In genomic region chr17:1515640-1516402, GRCh38 we compare ENCODE assay signal across 8 cellular contexts. TPM values are rescaled to one million over a fixed set of nuclear protein-coding genes. Genes with fewer than 3 reads are reported as not detected.
DNase-seq lines count a peak whose midpoint lies in the region; ATAC-seq, FAIRE-seq and TF ChIP-seq lines count a peak whose summit lies in the region.

No MANE protein-coding gene starts in this region.

- peak; percentile 59 for TF ChIP-seq CTCF in GM13976 (IDR thresholded peaks at IDR 0.05; ENCODE audit: borderline replicate concordance, control extremely low read depth, extremely low read depth, insufficient read depth, missing control alignments)
- peak; percentile 52 to 87 (median 72); a peak in 5 of 6 replicates for TF ChIP-seq CTCF in GM12878 (IDR thresholded peaks at IDR 0.05 in 2 of 3, conservative IDR thresholded peaks at IDR 0.05 in 1 of 3; ENCODE audit: control insufficient read depth in 2 of 3, extremely low read depth in 1 of 3, insufficient read depth in 1 of 3, low read depth in 3 of 3, low read length in 3 of 3)
- TF ChIP-seq CTCF in retinal pigment epithelial cell (conservative IDR thresholded peaks at IDR 0.05; ENCODE audit: low read depth, low read length) = peak; percentile 68

- peaks cover 0 to 4% of the 10 kb centered on the region in 2 experiments; a peak in 3 of 4 replicates for H3K36me3 ChIP-seq in GM12878 (ENCODE audit: control insufficient read depth in 2 of 2, insufficient read depth in 2 of 2, low read length in 1 of 2)

- peak; percentile 91 for FAIRE-seq in GM12878 (lab: Jason Lieb, UNC)

- H3K4me2 ChIP-seq in GM12878 (ENCODE audit: control insufficient read depth, insufficient read depth) = peak overlapping the region; percentile 88

- TF ChIP-seq EP300 in GM12878 (IDR thresholded peaks at IDR 0.05; ENCODE audit: borderline replicate concordance in 1 of 2, control insufficient read depth in 1 of 2, low read depth in 2 of 2, low read length in 2 of 2) = no peak

- no peak for TF ChIP-seq POLR2A in GM12878 (IDR thresholded peaks at IDR 0.05; ENCODE audit: low read depth, low read length)

- H3K27ac Mint-ChIP-seq in T-cell = peak overlapping the region; percentile 92 to 93

- intact Hi-C loops in GM12878 (cut with micrococcal nuclease; ENCODE audit: unreplicated experiment) = loop anchor here (1.0 to 5.0 kb wide), 5 partner anchors 60 to 259 kb away; partner anchors contain the start of gene CRK

- no peaks in the 10 kb centered on the region for H3K9me3 ChIP-seq in GM12878 (replicated peaks; ENCODE audit: control insufficient read depth, insufficient read depth, low read length)

- H3K27me3 Mint-ChIP-seq in T-cell = no peaks in the 10 kb centered on the region

- peaks cover 17% of the 10 kb centered on the region for H3K36me3 Mint-ChIP-seq in T-cell

- peak overlapping the region; percentile 86 for H3K4me3 ChIP-seq in GM12878
- H3K4me3 ChIP-seq in retinal pigment epithelial cell (ENCODE audit: low read length) = peak overlapping the region; percentile 90

- no peaks in the 10 kb centered on the region for H3K27me3 ChIP-seq in GM12878 (replicated peaks in 1 of 2; ENCODE audit: control insufficient read depth in 2 of 2, insufficient read depth in 2 of 2, low read length in 1 of 2)

- peak; percentile 7 to 21 (median 16) for ATAC-seq in T-cell (replicated peaks in 1 of 4)
- ATAC-seq in GM12878 = peak; percentile 69
- no peak for ATAC-seq in HG03520 (IDR thresholded peaks at IDR 0.05; ENCODE audit: unreplicated experiment)

- peak overlapping the region; percentile 56 for H3K27ac ChIP-seq in GM12878 (ENCODE audit: control insufficient read depth, insufficient read depth)

- H3K9ac ChIP-seq in GM12878 (ENCODE audit: control insufficient read depth, insufficient read depth, low read length) = peak overlapping the region; percentile 63

- BruUV-seq in GM12878 (replicated peaks; lab: Mats Ljungman, UMichigan) = TSS peak; percentile 72

- RAD21 ChIA-PET in GM12878 (lab: Charles Lee; ENCODE audit: unreplicated experiment) = interaction anchor here (0.6 to 5.5 kb wide), 29 partner anchors 17 to 406 kb away, joined by 3 to 100 read pairs (median 6); partner anchors contain the start of genes MYO1C, PITPNA, RILP and SLC43A2

- in situ Hi-C loops in GM13976 (cut with MboI; ENCODE audit: low sequenced_read_pairs, unreplicated experiment) (loop anchor here (10.0 kb wide), 1 partner anchor 161 kb away; no protein-coding TSS in a partner anchor), KBM-7 (cut with MboI; ENCODE audit: low pct_unique_long_range_greater_than_20kb, low sequenced_read_pairs) (no loop called here), GM12878 (cut with MboI) (loop anchor here (5.0 kb wide), 1 partner anchor 244 kb away; the partner anchor contains the start of gene BHLHA9)

- under 1% methylated on average over 32 of the region's 32 CpGs for WGBS in GM12878 (ENCODE audit: insufficient coverage, insufficient replicate concordance, low lambda C conversion rate, missing lambda C conversion rate)

- no peaks in the 10 kb centered on the region for H4K20me1 ChIP-seq in GM12878 (ENCODE audit: control insufficient read depth, insufficient read depth)

- H3K4me1 ChIP-seq in GM12878 (ENCODE audit: control insufficient read depth, insufficient read depth, low read length) = peaks cover 4% of the 10 kb centered on the region

- SMC1A ChIA-PET in GM12878 (lab: Charles Lee; ENCODE audit: uncharacterized antibody, unreplicated experiment) = interaction anchor here (0.6 to 4.7 kb wide), 29 partner anchors 10 to 393 kb away, joined by 3 to 95 read pairs (median 4); partner anchors contain the start of genes SLC43A2 and YWHAE

- H3K4me1 Mint-ChIP-seq in T-cell = peaks cover 23 to 34% (median 28%) of the 10 kb centered on the region in 3 donors

- POLR2A ChIA-PET in T-cell (lab: Charles Lee) = interaction anchor here in 1 of 2 donors (0.6 to 1.1 kb wide), 3 partner anchors 15 to 154 kb away, joined by 3 to 5 read pairs (median 3); no protein-coding TSS in a partner anchor
- POLR2A ChIA-PET in GM12878 (lab: Charles Lee) = interaction anchor here (0.6 to 4.3 kb wide), 20 partner anchors 18 to 250 kb away, joined by 3 to 20 read pairs (median 4); partner anchors contain the start of gene CRK

- TF ChIP-seq RAD21 in GM12878 (IDR thresholded peaks at IDR 0.05; ENCODE audit: insufficient read depth, low read depth, low read length) = peak; percentile 89

- peak overlapping the region; percentile 90 to 92 (median 91) for H3K4me3 Mint-ChIP-seq in T-cell

- no peaks in the 10 kb centered on the region for H3K9me3 Mint-ChIP-seq in T-cell

- peak; percentile 83 for DNase-seq in AG08396 (ENCODE audit: low spot score)
- peak; percentile 81 for DNase-seq in GM13976 (ENCODE audit: low spot score)
- DNase-seq in KBM-7 = peak; percentile 84
- DNase-seq in T-cell = peak; percentile 15 to 62 (median 45)
- peak; percentile 70 for DNase-seq in GM12878 (ENCODE audit: low read depth, low spot score)
- DNase-seq in hippocampal formation (lab: John Stamatoyannopoulos, UW) = peak; percentile 12 to 45
- peak; percentile 90 for DNase-seq in retinal pigment epithelial cell (ENCODE audit: low read depth)

- CTCF ChIA-PET in T-cell (lab: Charles Lee) (interaction anchor here (0.5 to 2.5 kb wide), 10 partner anchors 17 to 658 kb away, joined by 3 to 70 read pairs (median 4); no protein-coding TSS in a partner anchor), GM12878 (lab: Yijun Ruan, JAX) (interaction anchor here (0.6 to 7.5 kb wide), 36 partner anchors 11 to 393 kb away, joined by 3 to 132 read pairs (median 5); partner anchors contain the start of genes MYO1C, PITPNA, SLC43A2 and YWHAE)

- H3K79me2 ChIP-seq in GM12878 (ENCODE audit: control insufficient read depth, insufficient read depth, low read length) = peaks cover 23% of the 10 kb centered on the region

- peak overlapping the region; percentile 80 for H2AFZ ChIP-seq in GM12878 (ENCODE audit: control insufficient read depth, low read depth, low read length)

RNA-seq across cellular contexts. Expression of gene INPP5K, which starts 0.6 kb away (rescaled TPM):
- 100 to 1,000 TPM in 2 of 5 donors, 10 to 100 TPM in 3; 91.1 to 184 (median 97.0) TPM for total RNA-seq in T-cell
- 15.8 and 18.2 TPM in 2 replicates for total RNA-seq in GM12878 (2013; cell fraction: nucleolus; rRNA removed)
- 28.9 and 33.9 TPM in 2 replicates for total RNA-seq in GM12878 (2014; rRNA removed)
- total RNA-seq in GM12878 (2014; rRNA removed; fragmentation: Illumina TruSeq; extraction: Trizol) = 11.1 and 11.7 TPM in 2 replicates
- total RNA-seq in GM12878 (2021) = 20.5 and 23.1 TPM in 2 replicates
- 20.9 TPM for polyA plus RNA-seq in GM12878 (2011; ENCODE audit: low read depth)
- 22.4 and 29.0 TPM in 2 replicates for polyA plus RNA-seq in GM12878 (2011; rRNA removed)
- polyA plus RNA-seq in GM12878 (2011; cell fraction: cytosol; rRNA removed) = 25.8 and 27.6 TPM in 2 replicates
- polyA plus RNA-seq in GM12878 (2011; cell fraction: nucleus; rRNA removed) = 37.6 and 47.7 TPM in 2 replicates
- 17.1 and 22.6 TPM in 2 replicates for polyA plus RNA-seq in GM12878 (2012)
- 16.3 and 16.4 TPM in 2 replicates for polyA plus RNA-seq in GM12878 (2014; fragmentation: Illumina TruSeq; extraction: Trizol)
- polyA plus RNA-seq in GM12878 (2014; fragmentation: Nextera tagmentation; extraction: Ambion mirVana) = 1 to 10 TPM in 1 of 2 experiments, under 1 TPM in 1; 0.58 to 1.5 TPM
- polyA plus RNA-seq in GM12878 (2014; rRNA removed) = 38.9 and 41.2 TPM in 2 replicates
- 10 to 100 TPM; 23.6 to 26.7 TPM for polyA plus RNA-seq in GM12878 (2016; fragmentation: Nextera tagmentation; extraction: Ambion mirVana)
- 34.2 and 37.1 TPM in 2 replicates for polyA minus RNA-seq in GM12878 (2011; rRNA and poly(A)+ RNA removed)
- polyA minus RNA-seq in GM12878 (2011; cell fraction: cytosol; rRNA and poly(A)+ RNA removed) = 11.6 and 18.7 TPM in 2 replicates
- polyA minus RNA-seq in GM12878 (2011; cell fraction: nucleus; rRNA and poly(A)+ RNA removed) = 16.7 and 31.7 TPM in 2 replicates

RNA-seq across cellular contexts. Expression of gene MYO1C, which starts 23.3 kb away (rescaled TPM):
- total RNA-seq in T-cell (10 to 100 TPM; 18.0 to 41.5 (median 31.2) TPM), GM12878 (2014; rRNA removed) (32.4 and 40.4 TPM in 2 replicates), GM12878 (2014; rRNA removed; fragmentation: Illumina TruSeq; extraction: Trizol) (23.7 and 26.1 TPM in 2 replicates), GM12878 (2021) (92.0 and 93.4 TPM in 2 replicates)
- 95.5 and 115 TPM in 2 replicates for total RNA-seq in GM12878 (2013; cell fraction: nucleolus; rRNA removed)
- 59.3 TPM for polyA plus RNA-seq in GM12878 (2011; ENCODE audit: low read depth)
- polyA plus RNA-seq in GM12878 (2011; rRNA removed) (26.0 and 54.0 TPM in 2 replicates), GM12878 (2014; fragmentation: Illumina TruSeq; extraction: Trizol) (26.3 and 39.5 TPM in 2 replicates), GM12878 (2014; fragmentation: Nextera tagmentation; extraction: Ambion mirVana) (1 to 10 TPM; 1.2 to 3.6 TPM), GM12878 (2014; rRNA removed) (51.1 and 59.3 TPM in 2 replicates), GM12878 (2016; fragmentation: Nextera tagmentation; extraction: Ambion mirVana) (10 to 100 TPM; 32.1 to 33.6 TPM)
- 42.2 and 49.6 TPM in 2 replicates for polyA plus RNA-seq in GM12878 (2011; cell fraction: cytosol; rRNA removed)
- polyA plus RNA-seq in GM12878 (2011; cell fraction: nucleus; rRNA removed) = 105 and 115 TPM in 2 replicates
- polyA plus RNA-seq in GM12878 (2012) = 58.9 and 78.3 TPM in 2 replicates
- 112 and 124 TPM in 2 replicates for polyA minus RNA-seq in GM12878 (2011; rRNA and poly(A)+ RNA removed)
- 23.8 and 35.1 TPM in 2 replicates for polyA minus RNA-seq in GM12878 (2011; cell fraction: cytosol; rRNA and poly(A)+ RNA removed)
- polyA minus RNA-seq in GM12878 (2011; cell fraction: nucleus; rRNA and poly(A)+ RNA removed) = 52.8 and 76.2 TPM in 2 replicates

RNA-seq across cellular contexts. Expression of gene PITPNA, which starts 46.8 kb away (rescaled TPM):
- total RNA-seq in T-cell = 10 to 100 TPM; 31.8 to 45.6 (median 43.7) TPM
- 25.6 and 31.4 TPM in 2 replicates for total RNA-seq in GM12878 (2013; cell fraction: nucleolus; rRNA removed)
- total RNA-seq in GM12878 (2014; rRNA removed) = 24.6 and 24.8 TPM in 2 replicates
- 19.7 and 21.0 TPM in 2 replicates for total RNA-seq in GM12878 (2014; rRNA removed; fragmentation: Illumina TruSeq; extraction: Trizol)
- 62.8 and 65.4 TPM in 2 replicates for total RNA-seq in GM12878 (2021)
- 25.9 TPM for polyA plus RNA-seq in GM12878 (2011; ENCODE audit: low read depth)
- polyA plus RNA-seq in GM12878 (2011; rRNA removed) = 45.6 and 58.4 TPM in 2 replicates
- polyA plus RNA-seq in GM12878 (2011; cell fraction: cytosol; rRNA removed) = 38.9 and 40.8 TPM in 2 replicates
- 21.5 and 27.6 TPM in 2 replicates for polyA plus RNA-seq in GM12878 (2011; cell fraction: nucleus; rRNA removed)
- 27.0 and 28.6 TPM in 2 replicates for polyA plus RNA-seq in GM12878 (2012)
- polyA plus RNA-seq in GM12878 (2014; fragmentation: Illumina TruSeq; extraction: Trizol) = 67.3 and 88.1 TPM in 2 replicates
- 10 to 100 TPM; 11.0 to 14.6 TPM for polyA plus RNA-seq in GM12878 (2014; fragmentation: Nextera tagmentation; extraction: Ambion mirVana)
- 50.4 and 51.8 TPM in 2 replicates for polyA plus RNA-seq in GM12878 (2014; rRNA removed)
- polyA plus RNA-seq in GM12878 (2016; fragmentation: Nextera tagmentation; extraction: Ambion mirVana) = 10 to 100 TPM in 1 of 2 experiments, 1 to 10 TPM in 1; 5.2 to 41.7 TPM
- polyA minus RNA-seq in GM12878 (2011; rRNA and poly(A)+ RNA removed) = 21.1 and 21.3 TPM in 2 replicates
- polyA minus RNA-seq in GM12878 (2011; cell fraction: cytosol; rRNA and poly(A)+ RNA removed) = 9.2 and 10.2 TPM in 2 replicates
- 2.1 and 4.8 TPM in 2 replicates for polyA minus RNA-seq in GM12878 (2011; cell fraction: nucleus; rRNA and poly(A)+ RNA removed)

RNA-seq across cellular contexts. Expression of gene CRK, which starts 59.8 kb away (rescaled TPM):
- 10 to 100 TPM; 18.0 to 26.8 (median 22.6) TPM for total RNA-seq in T-cell
- 23.8 and 24.9 TPM in 2 replicates for total RNA-seq in GM12878 (2013; cell fraction: nucleolus; rRNA removed)
- total RNA-seq in GM12878 (2014; rRNA removed) = 21.2 and 24.0 TPM in 2 replicates
- 20.6 and 21.3 TPM in 2 replicates for total RNA-seq in GM12878 (2014; rRNA removed; fragmentation: Illumina TruSeq; extraction: Trizol)
- total RNA-seq in GM12878 (2021) = 20.4 and 21.1 TPM in 2 replicates
- polyA plus RNA-seq in GM12878 (2011; ENCODE audit: low read depth) = 4.2 TPM
- polyA plus RNA-seq in GM12878 (2011; rRNA removed) = 23.8 and 26.8 TPM in 2 replicates
- polyA plus RNA-seq in GM12878 (2011; cell fraction: cytosol; rRNA removed) = 14.6 and 15.0 TPM in 2 replicates
- 5.2 and 8.8 TPM in 2 replicates for polyA plus RNA-seq in GM12878 (2011; cell fraction: nucleus; rRNA removed)
- 5.6 and 8.6 TPM in 2 replicates for polyA plus RNA-seq in GM12878 (2012)
- 19.9 and 21.8 TPM in 2 replicates for polyA plus RNA-seq in GM12878 (2014; fragmentation: Illumina TruSeq; extraction: Trizol)
- 10 to 100 TPM; 11.1 to 11.3 TPM for polyA plus RNA-seq in GM12878 (2014; fragmentation: Nextera tagmentation; extraction: Ambion mirVana)
- polyA plus RNA-seq in GM12878 (2014; rRNA removed) = 18.3 and 19.7 TPM in 2 replicates
- 10 to 100 TPM; 17.7 to 21.7 TPM for polyA plus RNA-seq in GM12878 (2016; fragmentation: Nextera tagmentation; extraction: Ambion mirVana)
- polyA minus RNA-seq in GM12878 (2011; rRNA and poly(A)+ RNA removed) = 22.0 and 30.1 TPM in 2 replicates
- polyA minus RNA-seq in GM12878 (2011; cell fraction: cytosol; rRNA and poly(A)+ RNA removed) = 7.9 and 8.0 TPM in 2 replicates
- polyA minus RNA-seq in GM12878 (2011; cell fraction: nucleus; rRNA and poly(A)+ RNA removed) = 4.1 and 8.1 TPM in 2 replicates

Comparison
In these comparisons a context has a peak if more than half of its experiments do, and no peak if none do; other contexts are left out.
1. DNase-seq: peak in every context shown above with its lines; median percentile 90 in retinal pigment epithelial cell; 84 in KBM-7; 83 in AG08396; 81 in GM13976; 70 in GM12878; 45 in T-cell; 28 in hippocampal formation.